In the genomic region with DNA sequence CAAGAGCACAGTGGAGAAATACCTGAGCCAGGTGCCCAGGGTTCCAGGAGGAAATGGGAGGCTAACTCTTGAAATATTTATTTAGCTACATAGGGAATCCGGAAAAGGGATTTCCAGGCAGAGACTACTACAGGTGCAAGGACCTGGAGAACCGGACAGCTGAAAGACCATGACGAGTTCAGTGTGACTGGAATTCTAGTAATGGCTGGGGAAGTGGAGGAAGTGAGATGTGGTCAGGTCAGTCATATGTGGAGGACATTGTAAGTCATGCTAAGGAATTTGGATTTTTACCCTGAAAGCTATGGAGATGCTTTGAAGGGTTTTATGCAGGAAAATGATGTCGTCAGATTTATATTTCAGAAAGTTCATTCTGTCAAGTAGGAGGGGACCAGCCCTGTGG, we compare ENCODE assay signal across 9 cellular contexts. TPM values are rescaled to one million over a fixed set of nuclear protein-coding genes. Genes with fewer than 3 reads are reported as not detected.
A peak's percentile ranks its signal among the peaks of the same experiment; 100 is the strongest.
DNase-seq lines count a peak whose midpoint lies in the region; ATAC-seq and TF ChIP-seq lines count a peak whose summit lies in the region.
"Had no signal": no experiment of that assay in that cellular context is flagged by ENCODE, and none has a peak within 500 bp of the region (broad histone marks: within the 10 kb centered on the region; RNA-seq: fewer than 3 reads in every experiment).

No MANE protein-coding gene starts in this region.

- 54 to 57% methylated on average over 4 of the region's 4 CpGs for WGBS in tibial nerve, 2 donors

- H3K9me3 Mint-ChIP-seq in activated T-cell treated with anti-CD3 and anti-CD28 coated beads, Interleukin-2, amount 50 U/mL, for 4 hours = no peaks in the 10 kb centered on the region
- no peaks in the 10 kb centered on the region for H3K9me3 Mint-ChIP-seq in activated naive CD8-positive, alpha-beta T cell (ENCODE audit: low read depth)

- no peak for TF ChIP-seq EP300 in tibial nerve (IDR thresholded peaks at IDR 0.05)

- no peak for TF ChIP-seq CTCF in kidney epithelial cell (IDR thresholded peaks at IDR 0.05; ENCODE audit: insufficient read depth, low read length, poor library complexity, severe bottlenecking)
- TF ChIP-seq CTCF in tibial nerve (IDR thresholded peaks at IDR 0.05) = no peak

- no peak for DNase-seq in activated T-cell treated with anti-CD3 and anti-CD28 coated beads, Interleukin-2, amount 50 U/mL, for 4 hours
- DNase-seq in activated T-cell treated with anti-CD3 and anti-CD28 coated beads, Interleukin-2, amount 50 U/mL, for 1 hour = no peak
- peak; percentile 19 for DNase-seq in kidney epithelial cell (ENCODE audit: low read depth)
- DNase-seq in tibial nerve (ENCODE audit: low spot score in 2 of 2) = no peak
- no peak for DNase-seq in stimulated activated CD4-positive, alpha-beta T cell treated with anti-CD3 and anti-CD28 coated beads, Interleukin-2, amount 100 ng/mL, for 24 hours
- no peak for DNase-seq in GM19238 (ENCODE audit: insufficient read length, low spot score)
- DNase-seq: COR-L47 had no signal

- H3K4me1 Mint-ChIP-seq in activated T-cell treated with anti-CD3 and anti-CD28 coated beads, Interleukin-2, amount 50 U/mL, for 4 hours (ENCODE audit: low read depth) = peaks cover 68% of the 10 kb centered on the region
- peaks cover 74% of the 10 kb centered on the region for H3K4me1 Mint-ChIP-seq in activated naive CD8-positive, alpha-beta T cell (ENCODE audit: low read depth)

- H3K27ac ChIP-seq in tibial nerve = peak overlapping the region; percentile 96 to 100 (median 98)

- no peak for TF ChIP-seq POLR2A in tibial nerve (IDR thresholded peaks at IDR 0.05)

- H3K4me3 ChIP-seq in kidney epithelial cell (ENCODE audit: low read depth, low read length) (peak overlapping the region; percentile 87), tibial nerve (peak overlapping the region in 3 of 4 donors; percentile 75 to 94 (median 90))

- H3K27me3 Mint-ChIP-seq in activated T-cell treated with anti-CD3 and anti-CD28 coated beads, Interleukin-2, amount 50 U/mL, for 4 hours (ENCODE audit: low read depth) = no peaks in the 10 kb centered on the region
- H3K27me3 Mint-ChIP-seq in activated naive CD8-positive, alpha-beta T cell = no peaks in the 10 kb centered on the region

- peak overlapping the region; percentile 92 for H3K27ac Mint-ChIP-seq in activated naive CD8-positive, alpha-beta T cell

- no peaks in the 10 kb centered on the region for H3K9me3 ChIP-seq in tibial nerve

- peak overlapping the region; percentile 98 for H3K4me3 Mint-ChIP-seq in activated T-cell treated with anti-CD3 and anti-CD28 coated beads, Interleukin-2, amount 50 U/mL, for 4 hours
- peak overlapping the region; percentile 97 for H3K4me3 Mint-ChIP-seq in activated naive CD8-positive, alpha-beta T cell

- ATAC-seq in activated T-cell treated with anti-CD3 and anti-CD28 coated beads, Interleukin-2, amount 50 U/mL, for 4 hours = no peak
- no peak for ATAC-seq in GM18520 (IDR thresholded peaks at IDR 0.05; ENCODE audit: unreplicated experiment)

- H3K36me3 ChIP-seq in kidney epithelial cell (ENCODE audit: control insufficient read depth, insufficient read depth, low read length) (peaks cover 2% of the 10 kb centered on the region), tibial nerve (peaks cover 0 to 7% (median 0%) of the 10 kb centered on the region in 3 donors)

- H3K36me3 Mint-ChIP-seq in activated T-cell treated with anti-CD3 and anti-CD28 coated beads, Interleukin-2, amount 50 U/mL, for 4 hours (ENCODE audit: insufficient read depth) = peaks cover 22% of the 10 kb centered on the region
- H3K36me3 Mint-ChIP-seq in activated naive CD8-positive, alpha-beta T cell = peaks cover 17% of the 10 kb centered on the region

- peaks cover 0 to 82% (median 45%) of the 10 kb centered on the region in 4 donors for H3K4me1 ChIP-seq in tibial nerve

- no peaks in the 10 kb centered on the region for H3K27me3 ChIP-seq in kidney epithelial cell (ENCODE audit: control insufficient read depth, insufficient read depth, low read length)
- H3K27me3 ChIP-seq in tibial nerve = no peaks in the 10 kb centered on the region

RNA-seq across cellular contexts. Expression of gene CAP1, which starts 1.8 kb away (rescaled TPM):
- total RNA-seq in activated T-cell treated with anti-CD3 and anti-CD28 coated beads, Interleukin-2, amount 50 U/mL, for 4 hours = 100 to 1,000 TPM; 349 to 426 (median 389) TPM
- total RNA-seq in kidney epithelial cell (428 and 441 TPM in 2 replicates), tibial nerve (100 to 1,000 TPM; 210 to 281 (median 227) TPM)

RNA-seq across cellular contexts. Expression of gene PPT1, which starts 54.7 kb away (rescaled TPM):
- total RNA-seq in activated T-cell treated with anti-CD3 and anti-CD28 coated beads, Interleukin-2, amount 50 U/mL, for 4 hours = 100 to 1,000 TPM in 2 of 3 donors, 10 to 100 TPM in 1; 96.8 to 118 (median 109) TPM
- total RNA-seq in kidney epithelial cell (82.7 and 92.3 TPM in 2 replicates), tibial nerve (10 to 100 TPM; 52.8 to 88.5 (median 58.7) TPM)
